ENCODE assay signal across 8 cellular contexts in genomic region chr13:32530841-32531253, GRCh38. TPM values are rescaled to one million over a fixed set of nuclear protein-coding genes. Genes with fewer than 3 reads are reported as not detected.
DNase-seq lines count a peak whose midpoint lies in the region; ATAC-seq, FAIRE-seq and TF ChIP-seq lines count a peak whose summit lies in the region.

No MANE protein-coding gene starts in this region.

- no peak overlapping the region for H2AFZ ChIP-seq in KMS-11 (ENCODE audit: low read depth)

- no peaks in the 10 kb centered on the region for H4K20me1 ChIP-seq in KMS-11 (ENCODE audit: insufficient read depth)

- intact Hi-C loops in CD8-positive, alpha-beta T cell (cut with DNase I, micrococcal nuclease): loop anchor here in 1 of 2 experiments (10.0 kb wide), 2 partner anchors 1284 to 1366 kb away; partner anchors contain the start of genes HSPH1 and RFC3

- CTCF ChIA-PET in CD8-positive, alpha-beta T cell (lab: Charles Lee): interaction anchor here (0.6 to 1.0 kb wide), 3 partner anchors 51 to 140 kb away, joined by 3 read pairs; partner anchors contain the start of gene N4BP2L1

- peak; percentile 66 for ATAC-seq in CD8-positive, alpha-beta T cell
- peak; percentile 69 to 73 for ATAC-seq in naive thymus-derived CD8-positive, alpha-beta T cell

- POLR2A ChIA-PET in CD8-positive, alpha-beta T cell (lab: Charles Lee): interaction anchor here (0.6 to 1.4 kb wide), 3 partner anchors 13 to 27 kb away, joined by 3 read pairs; no protein-coding TSS in a partner anchor
- POLR2A ChIA-PET in naive thymus-derived CD8-positive, alpha-beta T cell (lab: Charles Lee): no interaction called here

- H3K36me3 Mint-ChIP-seq in CD8-positive, alpha-beta T cell: peaks cover 55% of the 10 kb centered on the region
- H3K36me3 Mint-ChIP-seq in naive thymus-derived CD8-positive, alpha-beta T cell: peaks cover 8 to 73% (median 20%) of the 10 kb centered on the region in 3 donors

- no peaks in the 10 kb centered on the region for H3K27me3 ChIP-seq in CD8-positive, alpha-beta T cell (ENCODE audit: insufficient read depth, low read length)
- H3K27me3 ChIP-seq in KMS-11 (ENCODE audit: insufficient read depth, low read depth): no peaks in the 10 kb centered on the region

- peak overlapping the region; percentile 93 for H3K27ac Mint-ChIP-seq in CD8-positive, alpha-beta T cell
- H3K27ac Mint-ChIP-seq in naive thymus-derived CD8-positive, alpha-beta T cell: peak overlapping the region; percentile 34 to 93 (median 81)

- peaks cover 66% of the 10 kb centered on the region for H3K4me1 ChIP-seq in CD8-positive, alpha-beta T cell (ENCODE audit: insufficient read depth, low read length)
- H3K4me1 ChIP-seq in KMS-11 (ENCODE audit: low read depth, poor library complexity, severe bottlenecking): peaks cover 18% of the 10 kb centered on the region

- H3K27me3 Mint-ChIP-seq in CD8-positive, alpha-beta T cell (ENCODE audit: low read depth): no peaks in the 10 kb centered on the region
- H3K27me3 Mint-ChIP-seq in naive thymus-derived CD8-positive, alpha-beta T cell: no peaks in the 10 kb centered on the region

- H3K9me3 Mint-ChIP-seq in CD8-positive, alpha-beta T cell: no peaks in the 10 kb centered on the region
- no peaks in the 10 kb centered on the region for H3K9me3 Mint-ChIP-seq in naive thymus-derived CD8-positive, alpha-beta T cell

- no peak for DNase-seq in CD8-positive, alpha-beta T cell
- DNase-seq in GM20000 (ENCODE audit: low spot score) (peak; percentile 49), dermis blood vessel endothelial cell (peak; percentile 31), NCI-H748 treated with DMSO at 0.1 percent for 48 hours (lab: John Stamatoyannopoulos, UW) (no peak), urothelium cell line (ENCODE audit: low spot score) (no peak), COLO668 (lab: John Stamatoyannopoulos, UW; ENCODE audit: unreplicated experiment) (no peak)
- DNase-seq in naive thymus-derived CD8-positive, alpha-beta T cell: peak in 3 of 10 donors; percentile 31 to 38 (median 33)

- peaks cover 34% of the 10 kb centered on the region for H3K79me2 ChIP-seq in KMS-11 (ENCODE audit: insufficient read depth, low read depth)

- H3K9me3 ChIP-seq in CD8-positive, alpha-beta T cell (ENCODE audit: low read length): no peaks in the 10 kb centered on the region

- H3K4me2 ChIP-seq in KMS-11: peak overlapping the region; percentile 42; the same call in 1 of the 2 replicates

- peak overlapping the region; percentile 4 for H3K4me3 ChIP-seq in CD8-positive, alpha-beta T cell (ENCODE audit: low read depth, low read length)
- H3K4me3 ChIP-seq in KMS-11 (IDR thresholded peaks at IDR 0.05; ENCODE audit: insufficient read depth, low read depth, low read length): no peak overlapping the region

- TF ChIP-seq CTCF in CD8-positive, alpha-beta T cell (IDR thresholded peaks at IDR 0.05): no peak
- no peak for TF ChIP-seq CTCF in GM20000 (IDR thresholded peaks at IDR 0.05; ENCODE audit: extremely low read depth, missing control alignments)
- no peak for TF ChIP-seq CTCF in KMS-11 (conservative IDR thresholded peaks at IDR 0.05; ENCODE audit: low read depth, low read length)

- H3K9ac ChIP-seq in KMS-11: no peak overlapping the region

- H3K27ac ChIP-seq in CD8-positive, alpha-beta T cell (ENCODE audit: low read depth, low read length): no peak overlapping the region
- H3K27ac ChIP-seq in KMS-11: no peak overlapping the region; the same call in 1 of the 2 replicates

- H3K4me1 Mint-ChIP-seq in CD8-positive, alpha-beta T cell (ENCODE audit: low read depth): peaks cover 85% of the 10 kb centered on the region
- peaks cover 34 to 90% (median 83%) of the 10 kb centered on the region in 4 donors for H3K4me1 Mint-ChIP-seq in naive thymus-derived CD8-positive, alpha-beta T cell

- no peaks in the 10 kb centered on the region for H3K36me3 ChIP-seq in CD8-positive, alpha-beta T cell (ENCODE audit: insufficient read depth, low read length)
- H3K36me3 ChIP-seq in KMS-11 (ENCODE audit: insufficient read depth): peaks cover 2% of the 10 kb centered on the region; the same call in 1 of the 2 replicates

- peak overlapping the region; percentile 83 for H3K4me3 Mint-ChIP-seq in CD8-positive, alpha-beta T cell
- H3K4me3 Mint-ChIP-seq in naive thymus-derived CD8-positive, alpha-beta T cell: peak overlapping the region; percentile 41 to 86 (median 74)

- no peak for FAIRE-seq in urothelium cell line (lab: Jason Lieb, UNC)

RNA-seq across cellular contexts. Expression of gene N4BP2L2, which starts 7.7 kb away (rescaled TPM):
- total RNA-seq in CD8-positive, alpha-beta T cell: 100 to 1,000 TPM; 141 to 149 TPM
- 98.7 and 99.7 TPM in 2 replicates for total RNA-seq in dermis blood vessel endothelial cell
- 100 to 1,000 TPM; 332 to 395 TPM for total RNA-seq in naive thymus-derived CD8-positive, alpha-beta T cell
- 100 to 1,000 TPM; 126 to 186 (median 168) TPM for polyA plus RNA-seq in naive thymus-derived CD8-positive, alpha-beta T cell

RNA-seq across cellular contexts. Expression of gene PDS5B, which starts 55.4 kb away (rescaled TPM):
- total RNA-seq in CD8-positive, alpha-beta T cell: 10 to 100 TPM; 44.9 to 45.6 TPM
- 35.7 and 40.2 TPM in 2 replicates for total RNA-seq in dermis blood vessel endothelial cell
- 10 to 100 TPM; 68.1 to 71.6 TPM for total RNA-seq in naive thymus-derived CD8-positive, alpha-beta T cell
- polyA plus RNA-seq in naive thymus-derived CD8-positive, alpha-beta T cell: 10 to 100 TPM; 32.0 to 38.1 (median 34.7) TPM

Comparison
In these comparisons a context has a peak if more than half of its experiments do, and no peak if none do; other contexts are left out.
1. DNase-seq: peak in GM20000 (single experiment) and dermis blood vessel endothelial cell (single experiment); none in CD8-positive, alpha-beta T cell (0 of 7), NCI-H748 treated with DMSO at 0.1 percent for 48 hours (single experiment), urothelium cell line (single experiment) and COLO668 (single experiment).